In genomic region chr20:48205281-48205782, GRCh38 we compare ENCODE assay signal across 20 cellular contexts.
DNase-seq lines count a peak whose midpoint lies in the region; FAIRE-seq and TF ChIP-seq lines count a peak whose summit lies in the region.
"Had no signal": no experiment of that assay in that cellular context is flagged by ENCODE, and none has a peak within 500 bp of the region (broad histone marks: within the 10 kb centered on the region; RNA-seq: fewer than 3 reads in every experiment).

No MANE protein-coding gene starts in this region.

- no peak overlapping the region; the same call in 1 of the 2 replicates for H4K8ac ChIP-seq in H1 (ENCODE audit: extremely low read depth, insufficient read depth, low read length)

- FAIRE-seq in H1 (lab: Jason Lieb, UNC) = no peak
- FAIRE-seq: A549, D721Med, G401.6, GM12891 had no signal

- no peak for TF ChIP-seq POLR2A in H1 (IDR thresholded peaks at IDR 0.05; ENCODE audit: control extremely low read depth in 1 of 2, low read depth in 2 of 2, low read length in 2 of 2)

- H3K18ac ChIP-seq in H1 (ENCODE audit: extremely low read depth, low read length) = peak overlapping the region; percentile 60; the same call in 1 of the 2 replicates

- no peaks in the 10 kb centered on the region for H3K9me3 ChIP-seq in HEK293 (ENCODE audit: control insufficient read depth, insufficient read depth, low read depth, low read length)
- H3K9me3 ChIP-seq in H1 (ENCODE audit: insufficient read depth in 2 of 2, low read depth in 1 of 2, low read length in 1 of 2) = no peaks in the 10 kb centered on the region
- no peaks in the 10 kb centered on the region for H3K9me3 ChIP-seq in neural progenitor cell (ENCODE audit: low read depth)
- no peaks in the 10 kb centered on the region for H3K9me3 ChIP-seq in CD8-positive, alpha-beta memory T cell (ENCODE audit: low read length)
- H3K9me3 ChIP-seq: A549, BE2C had no signal

- no peak overlapping the region for H4K5ac ChIP-seq in H1 (ENCODE audit: insufficient read length, low read depth, low read length)

- no peak overlapping the region; the same call in 1 of the 2 replicates for H2BK12ac ChIP-seq in H1 (ENCODE audit: low read depth, low read length)

- H4K20me1 ChIP-seq in H1 (replicated peaks in 1 of 2; ENCODE audit: control insufficient read depth in 1 of 2, insufficient read depth in 2 of 2, low read length in 2 of 2) = no peaks in the 10 kb centered on the region
- H4K20me1 ChIP-seq in neural progenitor cell (ENCODE audit: low read depth) = no peaks in the 10 kb centered on the region

- WGBS in H1 (ENCODE audit: extremely low coverage in 1 of 2, insufficient coverage in 1 of 2, insufficient read length in 1 of 2, insufficient replicate concordance in 2 of 2, low coverage in 1 of 2, low lambda C conversion rate in 2 of 2, missing lambda C conversion rate in 1 of 2), 2 experiments = 93% methylated on average over 4 of the region's 5 CpGs; no CpG with 5 or more reads in 1 of the 2 experiments

- H3K4me1 Mint-ChIP-seq in neural progenitor cell = peaks cover 25% of the 10 kb centered on the region
- H3K4me1 Mint-ChIP-seq in CD8-positive, alpha-beta memory T cell = no peaks in the 10 kb centered on the region
- H3K4me1 Mint-ChIP-seq: CD4-positive, alpha-beta memory T cell; GM23338 had no signal

- H3K9ac ChIP-seq in H1 (replicated peaks in 1 of 4; ENCODE audit: extremely low read depth in 1 of 4, low read depth in 3 of 4, low read length in 3 of 4) = no peak overlapping the region
- H3K9ac ChIP-seq in neural progenitor cell = no peak overlapping the region

- H3F3A ChIP-seq in neural progenitor cell (ENCODE audit: low read depth) = no peaks in the 10 kb centered on the region

- H3K4me1 ChIP-seq in HEK293 (ENCODE audit: control insufficient read depth, insufficient read depth, low read length) = no peaks in the 10 kb centered on the region
- peaks cover 0 to 3% (median 0%) of the 10 kb centered on the region in 4 experiments; a peak in 2 of 7 replicates for H3K4me1 ChIP-seq in H1 (replicated peaks in 1 of 4; ENCODE audit: control insufficient read depth in 3 of 4, insufficient read depth in 4 of 4, low read length in 3 of 4)
- H3K4me1 ChIP-seq in neural progenitor cell = peaks cover 18% of the 10 kb centered on the region
- no peaks in the 10 kb centered on the region for H3K4me1 ChIP-seq in CD8-positive, alpha-beta memory T cell (ENCODE audit: insufficient read depth, low read length)
- H3K4me1 ChIP-seq: A549 had no signal

- no peak overlapping the region for H2BK15ac ChIP-seq in H1 (ENCODE audit: low read length)

- H3K23me2 ChIP-seq in H1 (ENCODE audit: low read depth, low read length) = peaks cover 4% of the 10 kb centered on the region; the same call in 1 of the 2 replicates

- H3K23ac ChIP-seq in H1 (ENCODE audit: insufficient read length) = no peak overlapping the region

- peaks cover 12% of the 10 kb centered on the region for H3K27me3 Mint-ChIP-seq in neural progenitor cell (ENCODE audit: insufficient read depth, low read depth)
- peaks cover 2 to 10% of the 10 kb centered on the region in 2 donors for H3K27me3 Mint-ChIP-seq in CD8-positive, alpha-beta memory T cell

- no peaks in the 10 kb centered on the region for H3K36me3 ChIP-seq in HEK293 (ENCODE audit: control insufficient read depth in 2 of 2, insufficient read depth in 1 of 2, low read length in 2 of 2)
- no peaks in the 10 kb centered on the region for H3K36me3 ChIP-seq in H1 (ENCODE audit: control insufficient read depth in 2 of 4, insufficient read depth in 4 of 4, low read length in 3 of 4)
- no peaks in the 10 kb centered on the region for H3K36me3 ChIP-seq in neural progenitor cell
- H3K36me3 ChIP-seq in CD8-positive, alpha-beta memory T cell (ENCODE audit: insufficient read depth, low read length) = no peaks in the 10 kb centered on the region
- H3K36me3 ChIP-seq: BE2C had no signal

- H3K27ac Mint-ChIP-seq in neural progenitor cell = no peak overlapping the region
- H3K27ac Mint-ChIP-seq in CD8-positive, alpha-beta memory T cell = no peak overlapping the region
- H3K27ac Mint-ChIP-seq: CD4-positive, alpha-beta memory T cell; GM23338; H9; HFFc6 had no signal

- H2AK5ac ChIP-seq in H1 (ENCODE audit: low read depth, low read length) = no peak overlapping the region

- no peak overlapping the region for H2BK5ac ChIP-seq in H1 (ENCODE audit: low read depth, low read length)

- H3K4ac ChIP-seq in H1 (replicated peaks; ENCODE audit: insufficient read length, low read depth, low read length) = no peak overlapping the region

- no peak for TF ChIP-seq EP300 in H1 (IDR thresholded peaks at IDR 0.05; ENCODE audit: borderline replicate concordance in 1 of 2, low read depth in 2 of 2, low read length in 2 of 2)

- no peak overlapping the region for H3K4me3 Mint-ChIP-seq in neural progenitor cell
- H3K4me3 Mint-ChIP-seq in CD8-positive, alpha-beta memory T cell = no peak overlapping the region
- H3K4me3 Mint-ChIP-seq: CD4-positive, alpha-beta memory T cell; GM23338; H9; HFFc6 had no signal

- no peaks in the 10 kb centered on the region for H3K79me1 ChIP-seq in H1 (ENCODE audit: low read depth, low read length)

- no peak for DNase-seq in HEK293T (ENCODE audit: extremely low spot score)
- no peak for DNase-seq in H1 (ENCODE audit: low read depth in 1 of 2, low spot score in 2 of 2)
- peak; percentile 20 for DNase-seq in neural progenitor cell (ENCODE audit: low spot score)
- no peak for DNase-seq in CD8-positive, alpha-beta memory T cell
- no peak for DNase-seq in Kasumi-1 (lab: John Stamatoyannopoulos, UW)
- DNase-seq: BE2C; CD4-positive, alpha-beta memory T cell; COR-L47; DMS153; DMS79 treated with DMSO at 0.1 percent for 48 hours; EL; H9; HFFc6 had no signal

- no peak overlapping the region for H3K27ac ChIP-seq in HEK293 (ENCODE audit: extremely low read depth, low read depth, low read length)
- no peak overlapping the region for H3K27ac ChIP-seq in H1 (ENCODE audit: low read depth, low read length)
- H3K27ac ChIP-seq in neural progenitor cell = no peak overlapping the region
- no peak overlapping the region for H3K27ac ChIP-seq in CD8-positive, alpha-beta memory T cell (ENCODE audit: low read depth, low read length)
- H3K27ac ChIP-seq: A549, C4-2B had no signal

- no peak overlapping the region for H2BK20ac ChIP-seq in H1 (ENCODE audit: low read length)

- H2BK120ac ChIP-seq in H1 (replicated peaks; ENCODE audit: low read depth, low read length) = no peak overlapping the region

- no peak overlapping the region for H3K56ac ChIP-seq in H1 (replicated peaks; ENCODE audit: insufficient read length, low read depth, low read length)

- CTCF ChIA-PET in HEK293 (lab: Yijun Ruan, JAX) (no interaction called here), HEK293T (lab: Yijun Ruan, JAX) (no interaction called here), H1 (lab: Charles Lee; ENCODE audit: partially characterized antibody) (no interaction called here)
- CTCF ChIA-PET in CD8-positive, alpha-beta memory T cell (lab: Charles Lee) = no interaction called here

- TF ChIP-seq CTCF in HEK293 (tag by site-specific recombination; IDR thresholded peaks at IDR 0.05) = no peak
- no peak for TF ChIP-seq CTCF in H1 (IDR thresholded peaks at IDR 0.05; ENCODE audit: control extremely low read depth in 1 of 3, insufficient read depth in 1 of 3, low read depth in 1 of 3, low read length in 3 of 3)
- TF ChIP-seq CTCF in neural progenitor cell (IDR thresholded peaks at IDR 0.05) = no peak

- peak overlapping the region; percentile 65 for H4K91ac ChIP-seq in H1 (replicated peaks; ENCODE audit: insufficient read length, low read length)

- no peaks in the 10 kb centered on the region for H3K36me3 Mint-ChIP-seq in neural progenitor cell
- H3K36me3 Mint-ChIP-seq in CD8-positive, alpha-beta memory T cell = no peaks in the 10 kb centered on the region
- H3K36me3 Mint-ChIP-seq: CD4-positive, alpha-beta memory T cell had no signal

- H3K14ac ChIP-seq in H1 (ENCODE audit: insufficient read length) = no peak overlapping the region

- H2AFZ ChIP-seq in H1 (ENCODE audit: low read length) = no peak overlapping the region
- H2AFZ ChIP-seq in neural progenitor cell (replicated peaks) = no peak overlapping the region
- H2AFZ ChIP-seq: GM23338 had no signal

- H3K4me2 ChIP-seq in H1 (ENCODE audit: insufficient read depth in 1 of 2, low read depth in 2 of 2, low read length in 2 of 2) (no peak overlapping the region), neural progenitor cell (peak overlapping the region; percentile 52)
- H3K4me2 ChIP-seq: A549, GM23338 had no signal

- no peak for TF ChIP-seq RAD21 in H1 (IDR thresholded peaks at IDR 0.05 in 1 of 2, conservative IDR thresholded peaks at IDR 0.05 in 1 of 2; ENCODE audit: low read depth in 2 of 2, low read length in 2 of 2)

- H3K4me3 ChIP-seq in HEK293 (ENCODE audit: low read depth, low read length) = no peak overlapping the region
- H3K4me3 ChIP-seq in H1 (ENCODE audit: extremely low read depth in 1 of 4, insufficient read depth in 2 of 4, low read depth in 3 of 4, low read length in 4 of 4) = no peak overlapping the region
- H3K4me3 ChIP-seq in neural progenitor cell = no peak overlapping the region
- H3K4me3 ChIP-seq in CD8-positive, alpha-beta memory T cell (ENCODE audit: low read length) = no peak overlapping the region
- H3K4me3 ChIP-seq: A549, GM23338 had no signal

- H3K79me2 ChIP-seq in H1 (ENCODE audit: control insufficient read depth in 1 of 2, insufficient read depth in 2 of 2, low read length in 2 of 2) (no peaks in the 10 kb centered on the region), neural progenitor cell (ENCODE audit: low read depth) (no peaks in the 10 kb centered on the region)

- POLR2A ChIA-PET in HEK293 (lab: Yijun Ruan, JAX) = no interaction called here
- POLR2A ChIA-PET in HEK293T (lab: Yijun Ruan, JAX) = no interaction called here
- POLR2A ChIA-PET in H1 (lab: Charles Lee; ENCODE audit: partially characterized antibody) = no interaction called here
- POLR2A ChIA-PET in CD8-positive, alpha-beta memory T cell (lab: Charles Lee) = no interaction called here

- H3K9me3 Mint-ChIP-seq in neural progenitor cell = no peaks in the 10 kb centered on the region
- no peaks in the 10 kb centered on the region for H3K9me3 Mint-ChIP-seq in CD8-positive, alpha-beta memory T cell
- H3K9me3 Mint-ChIP-seq: CD4-positive, alpha-beta memory T cell; GM23338; H9 had no signal

- H3K27me3 ChIP-seq in H1 (replicated peaks in 1 of 4; ENCODE audit: control insufficient read depth in 3 of 4, extremely low read depth in 1 of 4, insufficient read depth in 3 of 4, low read length in 3 of 4) (no peaks in the 10 kb centered on the region), neural progenitor cell (no peaks in the 10 kb centered on the region)
- no peaks in the 10 kb centered on the region for H3K27me3 ChIP-seq in CD8-positive, alpha-beta memory T cell (ENCODE audit: insufficient read depth, low read length, poor library complexity, severe bottlenecking)
- H3K27me3 ChIP-seq: BE2C had no signal

TF ChIP-seq in HEK293T, 16 proteins besides CTCF, POLR2A, EP300 and RAD21 (continues in another document):
- no peak for TF ChIP-seq L3MBTL2 (conservative IDR thresholded peaks at IDR 0.05)

TF ChIP-seq in H1, 55 proteins besides CTCF, POLR2A, EP300 and RAD21 (continues in another document):
- TF ChIP-seq YY1 (IDR thresholded peaks at IDR 0.05; ENCODE audit: low read depth, low read length) (no peak), FOSL1 (IDR thresholded peaks at IDR 0.05; ENCODE audit: insufficient read depth, low read depth, low read length) (no peak), MAFK (IDR thresholded peaks at IDR 0.05; ENCODE audit: low read depth, low read length) (no peak), KDM1A (IDR thresholded peaks at IDR 0.05; ENCODE audit: borderline replicate concordance, low read length) (no peak)
